ENCODE assay signal across 8 cellular contexts in the genomic region with DNA sequence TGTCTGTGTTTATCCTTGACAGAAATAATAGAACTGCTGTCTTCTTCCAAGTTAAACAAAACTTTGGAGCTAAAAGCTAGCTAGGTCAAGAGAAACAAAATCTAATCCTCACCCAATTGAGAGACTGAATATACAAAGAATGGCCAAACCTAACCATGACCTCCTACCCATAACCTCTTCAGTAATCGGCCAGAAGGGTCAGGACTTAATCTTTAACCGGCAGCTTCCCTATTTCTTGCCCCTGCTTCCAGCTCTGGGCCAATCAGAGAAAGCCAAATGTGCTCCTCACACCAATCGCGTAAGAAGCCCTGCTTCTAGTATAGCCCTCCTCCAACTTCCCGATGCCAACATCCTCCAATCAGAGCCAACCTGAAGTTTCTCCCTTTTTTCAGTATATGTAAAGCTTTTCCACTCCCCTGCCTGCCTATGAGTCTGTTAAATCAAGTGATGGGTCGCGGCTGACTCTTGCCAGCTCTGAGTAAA. TPM values are rescaled to one million over a fixed set of nuclear protein-coding genes. Genes with fewer than 3 reads are reported as not detected.
DNase-seq lines count a peak whose midpoint lies in the region; ATAC-seq and TF ChIP-seq lines count a peak whose summit lies in the region.

No MANE protein-coding gene starts in this region.

- intact Hi-C loops in lower lobe of right lung (cut with DNase I), result no loop called here

- H3K9me3 ChIP-seq in effector memory CD4-positive, alpha-beta T cell (ENCODE audit: control insufficient read depth, low read length), result no peaks in the 10 kb centered on the region
- no peaks in the 10 kb centered on the region for H3K9me3 ChIP-seq in lower lobe of right lung

- no peak for TF ChIP-seq CTCF in lower lobe of right lung (IDR thresholded peaks at IDR 0.05)

- CTCF ChIA-PET in activated CD8-positive, alpha-beta T cell treated with anti-CD3 and anti-CD28 coated beads, Interleukin-2, amount 10 ng/mL, durations not matched to agents 7 days and 5 days (lab: Charles Lee), result interaction anchor here (0.7 to 6.2 kb wide), 23 partner anchors 11 to 198 kb away, joined by 3 to 65 read pairs (median 6); partner anchors contain the start of gene CXCR5

- H3K27me3 ChIP-seq in effector memory CD4-positive, alpha-beta T cell (replicated peaks; ENCODE audit: control insufficient read depth, insufficient read depth, low read length, poor library complexity, severe bottlenecking), result no peaks in the 10 kb centered on the region
- H3K27me3 ChIP-seq in lower lobe of right lung (ENCODE audit: low read depth), result no peaks in the 10 kb centered on the region

- H3K27ac ChIP-seq in effector memory CD4-positive, alpha-beta T cell (ENCODE audit: insufficient read depth, low read length, poor library complexity, severe bottlenecking), result peak overlapping the region; percentile 99
- peak overlapping the region; percentile 99 for H3K27ac ChIP-seq in lower lobe of right lung

- peak overlapping the region; percentile 99 for H3K4me3 Mint-ChIP-seq in activated CD8-positive, alpha-beta T cell treated with anti-CD3 and anti-CD28 coated beads, Interleukin-2, amount 10 ng/mL, durations not matched to agents 7 days and 5 days

- H3K4me1 Mint-ChIP-seq in activated CD8-positive, alpha-beta T cell treated with anti-CD3 and anti-CD28 coated beads, Interleukin-2, amount 10 ng/mL, durations not matched to agents 7 days and 5 days (ENCODE audit: low read depth), result peaks cover 5% of the 10 kb centered on the region

- peak overlapping the region; percentile 100 for H3K27ac Mint-ChIP-seq in activated CD8-positive, alpha-beta T cell treated with anti-CD3 and anti-CD28 coated beads, Interleukin-2, amount 10 ng/mL, durations not matched to agents 7 days and 5 days

- ATAC-seq in HG02885 (IDR thresholded peaks at IDR 0.05; ENCODE audit: poor library complexity, unreplicated experiment), result peak; percentile 53
- peak; percentile 57 for ATAC-seq in activated CD8-positive, alpha-beta T cell treated with anti-CD3 and anti-CD28 coated beads, Interleukin-2, amount 10 ng/mL, durations not matched to agents 7 days and 5 days
- peak; percentile 77 to 78 for ATAC-seq in lower lobe of right lung

- no peaks in the 10 kb centered on the region for H3K36me3 ChIP-seq in effector memory CD4-positive, alpha-beta T cell (ENCODE audit: control insufficient read depth, insufficient read depth, low read length)
- no peaks in the 10 kb centered on the region for H3K36me3 ChIP-seq in lower lobe of right lung

- H3K36me3 Mint-ChIP-seq in activated CD8-positive, alpha-beta T cell treated with anti-CD3 and anti-CD28 coated beads, Interleukin-2, amount 10 ng/mL, durations not matched to agents 7 days and 5 days (ENCODE audit: low read depth), result peaks cover 13% of the 10 kb centered on the region

- peak overlapping the region; percentile 97 for H3K4me3 ChIP-seq in effector memory CD4-positive, alpha-beta T cell (ENCODE audit: insufficient read depth, low read depth, low read length, poor library complexity, severe bottlenecking)
- H3K4me3 ChIP-seq in lower lobe of right lung, result peak overlapping the region; percentile 81

- DNase-seq in NCI-H2107 treated with DMSO at 0.1 percent for 48 hours (lab: John Stamatoyannopoulos, UW; ENCODE audit: unreplicated experiment), result peak; percentile 12
- DNase-seq in NCI-H2107 (lab: John Stamatoyannopoulos, UW), result no peak
- DNase-seq in NCI-H524 treated with DMSO at 0.1 percent for 48 hours (lab: John Stamatoyannopoulos, UW), result peak; percentile 45
- peak; percentile 80 for DNase-seq in activated CD8-positive, alpha-beta T cell treated with anti-CD3 and anti-CD28 coated beads, Interleukin-2, amount 10 ng/mL, durations not matched to agents 7 days and 5 days
- DNase-seq in effector memory CD4-positive, alpha-beta T cell, result peak; percentile 49 to 69 (median 54)
- peak; percentile 66 for DNase-seq in lower lobe of right lung
- DNase-seq in stimulated activated CD4-positive, alpha-beta T cell treated with anti-CD3 and anti-CD28 coated beads, TNF-alpha, amount 100 ng/mL, for 1 hour (ENCODE audit: low read depth in 3 of 3, low spot score in 1 of 3), result peak; percentile 14 to 41 (median 21)

- no peaks in the 10 kb centered on the region for H3K9me3 Mint-ChIP-seq in activated CD8-positive, alpha-beta T cell treated with anti-CD3 and anti-CD28 coated beads, Interleukin-2, amount 10 ng/mL, durations not matched to agents 7 days and 5 days (ENCODE audit: insufficient read depth)

- POLR2A ChIA-PET in activated CD8-positive, alpha-beta T cell treated with anti-CD3 and anti-CD28 coated beads, Interleukin-2, amount 10 ng/mL, durations not matched to agents 7 days and 5 days (lab: Charles Lee), result interaction anchor here (0.6 to 7.2 kb wide), 24 partner anchors 9 to 226 kb away, joined by 3 to 156 read pairs (median 5); partner anchors contain the start of genes BCL9L, CENATAC, RPS25 and TRAPPC4

- peaks cover 10% of the 10 kb centered on the region for H3K4me1 ChIP-seq in effector memory CD4-positive, alpha-beta T cell (ENCODE audit: control insufficient read depth, insufficient read depth, low read length, poor library complexity, severe bottlenecking)
- peaks cover 18% of the 10 kb centered on the region for H3K4me1 ChIP-seq in lower lobe of right lung

- H3K27me3 Mint-ChIP-seq in activated CD8-positive, alpha-beta T cell treated with anti-CD3 and anti-CD28 coated beads, Interleukin-2, amount 10 ng/mL, durations not matched to agents 7 days and 5 days (ENCODE audit: low read depth), result peaks cover 4% of the 10 kb centered on the region

RNA-seq across cellular contexts. Expression of gene DDX6, which starts 1.7 kb away (rescaled TPM):
- 100 to 1,000 TPM; 143 to 152 TPM for total RNA-seq in activated CD8-positive, alpha-beta T cell treated with anti-CD3 and anti-CD28 coated beads, Interleukin-2, amount 10 ng/mL, durations not matched to agents 7 days and 5 days
- 120 TPM for total RNA-seq in lower lobe of right lung
